In the genomic region with DNA sequence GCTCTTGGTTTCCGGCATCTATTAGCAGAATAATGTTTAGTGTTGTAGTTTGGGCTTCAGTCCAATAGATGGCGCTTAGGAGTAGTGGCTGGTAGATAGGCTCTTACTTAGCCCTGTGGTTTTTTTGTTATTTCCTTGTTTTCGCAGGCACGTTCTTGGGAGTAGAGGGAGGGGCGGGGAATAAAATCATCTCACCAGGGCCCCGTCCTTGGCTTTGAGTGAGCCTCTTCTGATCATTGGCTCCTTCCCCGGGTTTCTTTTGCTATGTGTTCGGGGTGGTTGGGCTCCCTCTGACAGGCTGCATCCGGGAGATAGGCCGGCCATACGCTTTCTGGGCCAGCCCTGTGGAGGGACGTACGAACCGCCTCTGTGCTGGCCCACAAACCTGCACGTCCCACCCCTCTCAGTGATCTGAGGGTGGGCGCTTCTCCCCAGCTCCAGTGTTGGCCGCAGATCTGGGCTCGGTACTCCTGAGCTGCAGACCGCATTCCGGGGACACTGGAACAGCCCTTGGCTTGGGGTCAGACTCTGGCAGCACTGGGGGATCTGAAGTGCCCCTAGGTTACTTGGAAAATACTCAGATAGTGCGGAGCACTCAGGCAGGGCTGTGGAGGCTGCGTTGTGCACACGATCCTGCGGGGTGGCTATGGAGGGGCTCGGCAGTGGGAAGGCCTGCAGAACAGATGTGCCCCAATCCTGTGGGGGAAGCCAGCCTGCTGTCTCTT, we compare ENCODE assay signal across 8 cellular contexts.
A peak's percentile ranks its signal among the peaks of the same experiment; 100 is the strongest.
DNase-seq lines count a peak whose midpoint lies in the region; ATAC-seq and TF ChIP-seq lines count a peak whose summit lies in the region.

No MANE protein-coding gene starts in this region.

- no peaks in the 10 kb centered on the region for H3K27me3 ChIP-seq in mucosa of stomach (ENCODE audit: control insufficient read depth, insufficient read depth, low read length)

- H3K4me1 ChIP-seq in mucosa of stomach (ENCODE audit: control insufficient read depth, insufficient read depth, low read length), result no peaks in the 10 kb centered on the region

- ATAC-seq in GM18520 (IDR thresholded peaks at IDR 0.05; ENCODE audit: unreplicated experiment) (peak; percentile 72), HG02885 (IDR thresholded peaks at IDR 0.05; ENCODE audit: poor library complexity, unreplicated experiment) (peak; percentile 98)

- H3K9me3 ChIP-seq in mucosa of stomach (ENCODE audit: control insufficient read depth, low read length), result no peaks in the 10 kb centered on the region

- TF ChIP-seq CTCF in epithelial cell of proximal tubule (conservative IDR thresholded peaks at IDR 0.05; ENCODE audit: low read depth, low read length), result peak; percentile 93

- peak; percentile 60 for DNase-seq in COLO829 (ENCODE audit: low spot score)
- peak; percentile 85 for DNase-seq in NCI-H1092 treated with DMSO at 0.1 percent for 48 hours (lab: John Stamatoyannopoulos, UW)
- DNase-seq in SKM-1 treated with dmso at 0.1 percent for 144 hours (lab: John Stamatoyannopoulos, UW; ENCODE audit: unreplicated experiment), result peak; percentile 83
- peak; percentile 53 for DNase-seq in epithelial cell of proximal tubule (ENCODE audit: low read depth)
- no peak for DNase-seq in mesenteric fat pad (ENCODE audit: low spot score)

- H3K9ac ChIP-seq in mucosa of stomach (ENCODE audit: low read length), result peak overlapping the region; percentile 24

- H3K4me3 ChIP-seq in epithelial cell of proximal tubule (ENCODE audit: low read depth, low read length) (peak overlapping the region; percentile 37), mucosa of stomach (ENCODE audit: low read length) (no peak overlapping the region)

- no peaks in the 10 kb centered on the region for H3K36me3 ChIP-seq in mucosa of stomach (ENCODE audit: control insufficient read depth, insufficient read depth, low read length)
